8 cellular contexts compared by ENCODE assay signal in the genomic region with DNA sequence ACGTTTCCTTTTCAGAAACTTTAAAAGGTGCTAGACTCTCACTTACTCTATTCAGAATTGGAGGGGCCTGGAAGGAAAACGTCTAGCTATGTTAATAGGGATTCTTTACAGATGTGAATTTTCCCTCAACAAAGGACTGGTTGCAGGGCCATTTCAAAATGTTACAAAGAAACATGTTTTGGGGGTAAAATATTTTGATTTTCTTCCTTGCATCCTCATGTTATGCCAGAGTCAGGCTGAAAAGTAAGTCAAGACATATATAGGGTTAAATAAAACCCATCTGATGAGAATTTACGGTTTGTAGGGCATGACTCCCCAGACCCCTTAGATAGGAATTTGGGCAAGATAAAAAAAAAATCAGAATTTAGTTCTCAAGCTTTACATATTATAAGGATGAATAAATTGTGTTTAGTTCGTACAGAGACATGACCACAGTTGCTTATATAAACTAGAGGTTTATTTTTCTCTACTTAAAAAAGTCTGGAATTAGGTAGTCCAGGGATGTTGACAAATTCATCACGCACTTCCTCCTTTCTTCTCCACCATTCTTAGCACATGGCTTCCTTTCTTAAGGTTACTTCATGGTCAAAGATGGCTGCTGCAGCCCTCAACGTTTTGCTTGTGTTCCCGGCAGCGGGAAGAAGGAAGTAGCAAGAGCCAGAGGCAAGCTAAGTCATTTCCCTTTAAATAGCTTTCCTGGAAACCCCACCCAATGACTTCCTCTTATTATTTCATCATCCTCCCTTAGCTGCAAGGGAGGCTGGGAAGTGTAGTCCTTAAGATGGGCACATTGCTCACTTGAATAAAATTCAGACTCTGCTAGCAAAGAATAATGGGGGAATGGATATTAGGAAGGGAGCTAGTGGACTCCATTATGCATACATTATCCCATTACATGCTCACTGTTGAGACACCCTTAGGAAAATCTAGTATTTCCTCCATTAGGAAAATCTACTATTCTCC. TPM values are rescaled to one million over a fixed set of nuclear protein-coding genes. Genes with fewer than 3 reads are reported as not detected.
A peak's percentile ranks its signal among the peaks of the same experiment; 100 is the strongest.
DNase-seq lines count a peak whose midpoint lies in the region; ATAC-seq and TF ChIP-seq lines count a peak whose summit lies in the region.
"Not testable (repeated sequence)": the region's sequence is repeated elsewhere in the genome, so short reads cannot be mapped to it uniquely, and the experiment has no call there.

No MANE protein-coding gene starts in this region.

- TF ChIP-seq CTCF in RWPE1 (conservative IDR thresholded peaks at IDR 0.05; ENCODE audit: low read depth); right lobe of liver (IDR thresholded peaks at IDR 0.05): not testable (repeated sequence)

- H3K27ac ChIP-seq in KOPT-K1 (ENCODE audit: low read depth, low read length, poor library complexity, severe bottlenecking) (peak overlapping the region; percentile 51), epithelial cell of prostate (peak overlapping the region; percentile 94)
- not testable (repeated sequence) for H3K27ac ChIP-seq in RWPE1, right lobe of liver

- not testable (repeated sequence) for H3K4me1 ChIP-seq in right lobe of liver

- 52% methylated on average over 8 of the region's 8 CpGs for WGBS in right lobe of liver (ENCODE audit: insufficient coverage, low coverage, low lambda C conversion rate, missing lambda C conversion rate)

- peaks cover 0 to 15% of the 10 kb centered on the region in 2 donors for H3K9me3 Mint-ChIP-seq in stimulated activated naive CD8-positive, alpha-beta T cell treated with anti-CD3 and anti-CD28 coated beads, Interleukin-15, amount 100 ng/mL, for 72 hours

- H3K4me3 ChIP-seq in right lobe of liver: not testable (repeated sequence)

- H3K36me3 ChIP-seq in KOPT-K1 (ENCODE audit: insufficient read depth, low read length); right lobe of liver: not testable (repeated sequence)

- peaks cover 11% of the 10 kb centered on the region for H3K9me3 ChIP-seq in KOPT-K1 (ENCODE audit: insufficient read depth, low read length, poor library complexity, severe bottlenecking)
- not testable (repeated sequence) for H3K9me3 ChIP-seq in right lobe of liver

- H3K27ac Mint-ChIP-seq in stimulated activated naive CD8-positive, alpha-beta T cell treated with anti-CD3 and anti-CD28 coated beads, Interleukin-15, amount 100 ng/mL, for 72 hours: peak overlapping the region; percentile 98

- CTCF ChIA-PET in RWPE1 (lab: Yijun Ruan, JAX): interaction anchor here (0.8 to 0.9 kb wide), 2 partner anchors 10 to 28 kb away, joined by 3 to 6 read pairs; no protein-coding TSS in a partner anchor

- peaks cover 58% of the 10 kb centered on the region for H3K4me1 Mint-ChIP-seq in stimulated activated naive CD8-positive, alpha-beta T cell treated with anti-CD3 and anti-CD28 coated beads, Interleukin-15, amount 100 ng/mL, for 72 hours

- peak; percentile 60 for ATAC-seq in GM21786 (IDR thresholded peaks at IDR 0.05; ENCODE audit: unreplicated experiment)
- ATAC-seq in right lobe of liver: peak; percentile 75 to 88 (median 84)
- ATAC-seq in stimulated activated naive CD8-positive, alpha-beta T cell treated with anti-CD3 and anti-CD28 coated beads, Interleukin-15, amount 100 ng/mL, for 72 hours: peak; percentile 96

- peak overlapping the region; percentile 24 to 49 for H3K4me3 Mint-ChIP-seq in stimulated activated naive CD8-positive, alpha-beta T cell treated with anti-CD3 and anti-CD28 coated beads, Interleukin-15, amount 100 ng/mL, for 72 hours

- intact Hi-C loops in right lobe of liver (cut with DNase I): not testable (repeated sequence)

- POLR2A ChIA-PET in RWPE1 (lab: Yijun Ruan, JAX; ENCODE audit: low non-redundant PET): interaction anchor here (0.6 to 0.7 kb wide), 2 partner anchors 30 to 41 kb away, joined by 3 read pairs; no protein-coding TSS in a partner anchor

- H3K27me3 ChIP-seq in right lobe of liver: not testable (repeated sequence)

- TF ChIP-seq POLR2A in right lobe of liver (IDR thresholded peaks at IDR 0.05): not testable (repeated sequence)

- DNase-seq in DMS153 (lab: John Stamatoyannopoulos, UW): peak; percentile 35
- peak; percentile 85 for DNase-seq in RWPE1 (ENCODE audit: low spot score)
- peak; percentile 45 for DNase-seq in activated T-cell treated with anti-CD3 and anti-CD28 coated beads for 24 hours (ENCODE audit: low read depth)
- DNase-seq in epithelial cell of prostate (ENCODE audit: low read depth, low spot score); right lobe of liver: not testable (repeated sequence)
- peak; percentile 66 to 72 for DNase-seq in stimulated activated naive CD8-positive, alpha-beta T cell treated with anti-CD3 and anti-CD28 coated beads, Interleukin-15, amount 100 ng/mL, for 72 hours

- H3K27me3 Mint-ChIP-seq in stimulated activated naive CD8-positive, alpha-beta T cell treated with anti-CD3 and anti-CD28 coated beads, Interleukin-15, amount 100 ng/mL, for 72 hours: not testable (repeated sequence)

RNA-seq across cellular contexts. Expression of gene HAPSTR1, which starts 12.7 kb away (rescaled TPM):
- total RNA-seq in right lobe of liver: 10 to 100 TPM; 23.6 to 34.8 (median 28.3) TPM
